In genomic region chr3:28891485-28891884, GRCh38 we compare ENCODE assay signal across 9 cellular contexts.
"Had no signal": no experiment of that assay in that cellular context is flagged by ENCODE, and none has a peak within 500 bp of the region (broad histone marks: within the 10 kb centered on the region; RNA-seq: fewer than 3 reads in every experiment).

No MANE protein-coding gene starts in this region.

- H3K4me3 ChIP-seq: GM23248, HAP-1, K562 had no signal

- H3K9ac ChIP-seq: GM23248 had no signal

- DNase-seq: GM23248, GOT3, H7, HFFc6, KG1 had no signal

- H3K27ac ChIP-seq: GM23248 had no signal

- FAIRE-seq: HTR-8/SVneo, K562 had no signal

- H2AFZ ChIP-seq: GM23248 had no signal

- ATAC-seq: HCT116, K562 had no signal

- H3K4me1 ChIP-seq: HAP-1 had no signal

- H3K9me3 ChIP-seq: HAP-1 had no signal

- H3K36me3 ChIP-seq: HAP-1 had no signal
